Comparison of ENCODE assay signal across 24 cellular contexts in the genomic region with DNA sequence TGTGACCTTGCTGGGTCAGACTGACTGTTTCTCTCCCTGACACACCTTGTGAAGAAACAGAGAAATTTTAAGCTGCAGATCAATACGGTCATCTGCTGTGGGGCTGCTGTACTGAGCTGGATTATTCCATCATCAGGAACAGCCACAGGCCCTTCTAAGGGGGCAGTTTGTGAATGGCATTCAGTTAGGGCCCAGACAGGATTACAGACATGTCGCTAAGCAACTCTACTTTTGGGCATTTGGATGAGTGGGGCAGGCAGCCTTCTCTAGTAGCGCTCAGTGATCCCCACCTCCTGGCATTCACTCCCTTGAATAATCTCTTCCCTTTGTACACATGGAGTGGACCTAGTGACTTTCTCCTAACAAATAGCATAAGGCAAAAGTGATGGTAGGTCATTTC.
"Had no signal": no experiment of that assay in that cellular context is flagged by ENCODE, and none has a peak within 500 bp of the region (broad histone marks: within the 10 kb centered on the region; RNA-seq: fewer than 3 reads in every experiment).

No MANE protein-coding gene starts in this region.

- H3K4me1 ChIP-seq: stomach, suprapubic skin, testis, tibial nerve, transverse colon, upper lobe of left lung, upper lobe of right lung, uterus, vagina had no signal

- H3K27ac ChIP-seq: stomach, suprapubic skin, testis, thoracic aorta, thyroid gland, tibial artery, tibial nerve, transverse colon, upper lobe of left lung, upper lobe of right lung, uterus, vagina had no signal

- H3K9me3 ChIP-seq: stomach, suprapubic skin, testis, thoracic aorta, thyroid gland, tibial artery, tibial nerve, transverse colon, upper lobe of left lung, upper lobe of right lung, uterus, vagina had no signal

- H3K36me3 ChIP-seq: stomach, suprapubic skin, thoracic aorta, thyroid gland, tibial artery, tibial nerve, transverse colon, upper lobe of left lung, upper lobe of right lung, uterus, vagina had no signal

- ATAC-seq: stimulated activated effector memory CD8-positive, alpha-beta T cell treated with anti-CD3 and anti-CD28 coated beads, Interleukin-12 subunit alpha, Interleukin-12 subunit beta, amount 100 ng/mL, for 72 hours; stimulated activated memory B cell treated with anti-CD40 and anti-IgM and Interleukin-4, amounts not matched to agents 10 μg/mL and 1 μg/mL and 100 μg/mL, for 72 hours; stimulated activated naive B cell treated with anti-CD40 and anti-IgM and Interleukin-4, amounts not matched to agents 10 μg/mL and 1 μg/mL and 100 μg/mL, for 72 hours; stimulated activated naive CD8-positive, alpha-beta T cell treated with anti-CD3 and anti-CD28 coated beads, Interleukin-15, amount 100 ng/mL, for 72 hours; upper lobe of right lung had no signal

- H3K4me3 ChIP-seq: stomach, suprapubic skin, testis, thoracic aorta, thyroid gland, tibial artery, tibial nerve, transverse colon, upper lobe of left lung, upper lobe of right lung, uterus, vagina had no signal

- DNase-seq: stimulated activated CD4-positive, alpha-beta T cell treated with anti-CD3 and anti-CD28 coated beads, Interleukin-2, amount 100 ng/mL, for 48 hours; stimulated activated CD4-positive, alpha-beta T cell treated with anti-CD3 and anti-CD28 coated beads, Interleukin-4, amount 100 ng/mL, for 1 hour; stimulated activated CD4-positive, alpha-beta T cell treated with anti-CD3 and anti-CD28 coated beads, Interleukin-4, amount 100 ng/mL, for 24 hours; stimulated activated CD4-positive, alpha-beta T cell treated with anti-CD3 and anti-CD28 coated beads, Interleukin-4, amount 100 ng/mL, for 4 hours; stimulated activated CD8-positive, alpha-beta memory T cell treated with anti-CD3 and anti-CD28 coated beads, Interleukin-4, amount 100 ng/mL, for 48 hours; stimulated activated naive B cell treated with anti-CD40 and anti-IgM and Interleukin-4, amounts not matched to agents 10 μg/mL and 1 μg/mL and 100 μg/mL, for 72 hours; stimulated activated naive CD4-positive, alpha-beta T cell; stimulated activated naive CD4-positive, alpha-beta T cell treated with Interleukin-2 at 50 U/mL for 16 hours; stimulated activated naive CD8-positive, alpha-beta T cell treated with anti-CD3 and anti-CD28 coated beads, Interleukin-15, amount 100 ng/mL, for 72 hours; stomach; testis; thyroid gland; tibial artery; transverse colon; trophoblast cell; upper lobe of left lung; upper lobe of right lung; uterus had no signal

- H3K27me3 ChIP-seq: stomach, suprapubic skin, testis, thyroid gland, tibial artery, tibial nerve, transverse colon, upper lobe of left lung, upper lobe of right lung, uterus, vagina had no signal
